1 cellular context compared by ENCODE assay signal in the genomic region with DNA sequence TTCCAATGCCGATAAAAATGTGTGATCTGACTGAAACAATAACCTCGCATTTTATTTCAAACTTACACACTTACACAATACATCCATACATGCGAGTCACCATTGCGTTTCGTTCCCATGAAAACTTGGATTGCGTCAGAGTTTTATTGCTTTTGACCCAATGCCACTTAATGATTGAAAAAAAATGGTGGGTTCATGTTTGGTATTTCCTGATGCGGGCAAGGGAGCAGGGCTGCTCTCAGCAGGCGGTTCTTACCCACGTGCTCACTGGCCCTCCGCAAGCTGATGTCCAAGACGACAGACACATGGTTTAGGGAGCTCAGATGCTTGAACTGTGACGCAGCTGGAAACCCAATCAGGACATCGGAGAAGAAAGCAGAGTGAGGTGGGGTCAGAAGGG.
TF ChIP-seq lines count a peak whose summit lies in the region.

No MANE protein-coding gene starts in this region.

TF ChIP-seq in K562, 482 proteins besides CTCF, POLR2A, EP300 and RAD21 (continued from another document):
- TF ChIP-seq ILK (tag; IDR thresholded peaks at IDR 0.05; ENCODE audit: borderline replicate concordance, low read depth) (no peak), CEBPB (tag; IDR thresholded peaks at IDR 0.05) (0 out of 2 replicates have a peak, but pooled peaks have one; percentile 19), SNRNP70 (optimal IDR thresholded peaks at IDR 0.05; ENCODE audit: low read depth, low read length) (no peak), SAP30 (IDR thresholded peaks at IDR 0.05; ENCODE audit: borderline replicate concordance, insufficient read depth, low read depth, low read length, poor library complexity, severe bottlenecking) (no peak), FOXM1 (IDR thresholded peaks at IDR 0.05; ENCODE audit: low read depth) (no peak), FOXM1 (CRISPR knock-in tag; IDR thresholded peaks at IDR 0.05; ENCODE audit: low read depth) (no peak), NCOA2 (IDR thresholded peaks at IDR 0.05; ENCODE audit: partially characterized antibody in 2 of 2) (no peak), ZNF695 (CRISPR knock-in tag; IDR thresholded peaks at IDR 0.05) (no peak), ZNF24 (IDR thresholded peaks at IDR 0.05) (no peak)
- TF ChIP-seq, protein P1, sequence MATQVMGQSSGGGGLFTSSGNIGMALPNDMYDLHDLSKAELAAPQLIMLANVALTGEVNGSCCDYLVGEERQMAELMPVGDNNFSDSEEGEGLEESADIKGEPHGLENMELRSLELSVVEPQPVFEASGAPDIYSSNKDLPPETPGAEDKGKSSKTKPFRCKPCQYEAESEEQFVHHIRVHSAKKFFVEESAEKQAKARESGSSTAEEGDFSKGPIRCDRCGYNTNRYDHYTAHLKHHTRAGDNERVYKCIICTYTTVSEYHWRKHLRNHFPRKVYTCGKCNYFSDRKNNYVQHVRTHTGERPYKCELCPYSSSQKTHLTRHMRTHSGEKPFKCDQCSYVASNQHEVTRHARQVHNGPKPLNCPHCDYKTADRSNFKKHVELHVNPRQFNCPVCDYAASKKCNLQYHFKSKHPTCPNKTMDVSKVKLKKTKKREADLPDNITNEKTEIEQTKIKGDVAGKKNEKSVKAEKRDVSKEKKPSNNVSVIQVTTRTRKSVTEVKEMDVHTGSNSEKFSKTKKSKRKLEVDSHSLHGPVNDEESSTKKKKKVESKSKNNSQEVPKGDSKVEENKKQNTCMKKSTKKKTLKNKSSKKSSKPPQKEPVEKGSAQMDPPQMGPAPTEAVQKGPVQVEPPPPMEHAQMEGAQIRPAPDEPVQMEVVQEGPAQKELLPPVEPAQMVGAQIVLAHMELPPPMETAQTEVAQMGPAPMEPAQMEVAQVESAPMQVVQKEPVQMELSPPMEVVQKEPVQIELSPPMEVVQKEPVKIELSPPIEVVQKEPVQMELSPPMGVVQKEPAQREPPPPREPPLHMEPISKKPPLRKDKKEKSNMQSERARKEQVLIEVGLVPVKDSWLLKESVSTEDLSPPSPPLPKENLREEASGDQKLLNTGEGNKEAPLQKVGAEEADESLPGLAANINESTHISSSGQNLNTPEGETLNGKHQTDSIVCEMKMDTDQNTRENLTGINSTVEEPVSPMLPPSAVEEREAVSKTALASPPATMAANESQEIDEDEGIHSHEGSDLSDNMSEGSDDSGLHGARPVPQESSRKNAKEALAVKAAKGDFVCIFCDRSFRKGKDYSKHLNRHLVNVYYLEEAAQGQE (CRISPR knock-in tag; IDR thresholded peaks at IDR 0.05; ENCODE audit: low read depth): no peak
TF ChIP-seq in K562: peak in this region for 2.
